Comparison of ENCODE assay signal across 1 cellular context in the genomic region with DNA sequence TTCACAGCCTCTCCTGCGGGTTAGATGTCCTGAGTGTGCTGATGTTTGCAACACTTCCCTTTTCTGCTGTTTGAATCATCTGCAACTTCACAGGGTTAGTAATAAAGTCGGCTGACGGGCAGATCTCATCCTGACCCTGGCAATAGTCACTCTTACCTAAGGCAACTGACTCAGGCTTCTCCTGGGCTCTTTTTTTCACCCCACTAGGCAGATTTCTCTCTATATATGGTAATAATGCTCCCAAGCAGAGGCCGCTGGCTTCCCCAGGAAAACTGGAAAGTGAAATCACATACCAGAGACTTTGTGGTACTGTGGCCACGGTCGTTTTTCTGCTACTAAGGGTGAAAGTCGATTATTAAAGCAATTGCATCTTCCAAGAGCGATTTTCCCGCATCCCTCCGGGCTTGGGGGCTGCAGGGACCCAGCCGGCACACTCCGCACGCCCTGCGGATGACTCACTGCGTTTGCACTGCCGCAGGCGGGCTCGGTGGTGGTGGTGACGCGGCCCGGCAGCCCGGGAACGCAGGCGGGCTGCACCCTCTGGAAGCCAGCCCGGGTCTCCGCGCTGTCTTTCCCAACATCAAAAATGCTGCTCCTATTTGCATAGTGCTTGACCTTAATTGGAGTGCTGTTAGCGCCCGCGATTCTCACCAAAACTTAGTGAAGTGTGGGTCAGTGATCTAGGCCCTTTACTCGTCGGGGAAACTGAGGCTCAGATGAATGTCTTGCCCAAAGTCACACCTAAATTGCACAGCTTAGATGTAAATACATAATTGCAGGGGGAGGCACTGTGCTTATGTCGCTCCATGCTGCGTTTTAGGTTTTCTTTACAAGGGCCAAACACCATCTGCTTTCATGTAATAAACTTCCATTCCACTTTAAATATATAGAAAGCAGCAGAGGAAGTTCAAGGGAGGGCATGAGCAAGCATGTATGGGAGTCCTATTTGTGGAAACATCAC.
TF ChIP-seq lines count a peak whose summit lies in the region.

No MANE protein-coding gene starts in this region.

TF ChIP-seq in HepG2, 621 proteins besides CTCF, POLR2A, EP300 and RAD21 (continued from another document and continues in another):
- TF ChIP-seq, protein P1, sequence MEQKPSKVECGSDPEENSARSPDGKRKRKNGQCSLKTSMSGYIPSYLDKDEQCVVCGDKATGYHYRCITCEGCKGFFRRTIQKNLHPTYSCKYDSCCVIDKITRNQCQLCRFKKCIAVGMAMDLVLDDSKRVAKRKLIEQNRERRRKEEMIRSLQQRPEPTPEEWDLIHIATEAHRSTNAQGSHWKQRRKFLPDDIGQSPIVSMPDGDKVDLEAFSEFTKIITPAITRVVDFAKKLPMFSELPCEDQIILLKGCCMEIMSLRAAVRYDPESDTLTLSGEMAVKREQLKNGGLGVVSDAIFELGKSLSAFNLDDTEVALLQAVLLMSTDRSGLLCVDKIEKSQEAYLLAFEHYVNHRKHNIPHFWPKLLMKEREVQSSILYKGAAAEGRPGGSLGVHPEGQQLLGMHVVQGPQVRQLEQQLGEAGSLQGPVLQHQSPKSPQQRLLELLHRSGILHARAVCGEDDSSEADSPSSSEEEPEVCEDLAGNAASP (CRISPR knock-in tag; IDR thresholded peaks at IDR 0.05; ENCODE audit: borderline replicate concordance): peak; percentile 25; the same call in 1 of the 2 replicates
- TF ChIP-seq, protein P2, sequence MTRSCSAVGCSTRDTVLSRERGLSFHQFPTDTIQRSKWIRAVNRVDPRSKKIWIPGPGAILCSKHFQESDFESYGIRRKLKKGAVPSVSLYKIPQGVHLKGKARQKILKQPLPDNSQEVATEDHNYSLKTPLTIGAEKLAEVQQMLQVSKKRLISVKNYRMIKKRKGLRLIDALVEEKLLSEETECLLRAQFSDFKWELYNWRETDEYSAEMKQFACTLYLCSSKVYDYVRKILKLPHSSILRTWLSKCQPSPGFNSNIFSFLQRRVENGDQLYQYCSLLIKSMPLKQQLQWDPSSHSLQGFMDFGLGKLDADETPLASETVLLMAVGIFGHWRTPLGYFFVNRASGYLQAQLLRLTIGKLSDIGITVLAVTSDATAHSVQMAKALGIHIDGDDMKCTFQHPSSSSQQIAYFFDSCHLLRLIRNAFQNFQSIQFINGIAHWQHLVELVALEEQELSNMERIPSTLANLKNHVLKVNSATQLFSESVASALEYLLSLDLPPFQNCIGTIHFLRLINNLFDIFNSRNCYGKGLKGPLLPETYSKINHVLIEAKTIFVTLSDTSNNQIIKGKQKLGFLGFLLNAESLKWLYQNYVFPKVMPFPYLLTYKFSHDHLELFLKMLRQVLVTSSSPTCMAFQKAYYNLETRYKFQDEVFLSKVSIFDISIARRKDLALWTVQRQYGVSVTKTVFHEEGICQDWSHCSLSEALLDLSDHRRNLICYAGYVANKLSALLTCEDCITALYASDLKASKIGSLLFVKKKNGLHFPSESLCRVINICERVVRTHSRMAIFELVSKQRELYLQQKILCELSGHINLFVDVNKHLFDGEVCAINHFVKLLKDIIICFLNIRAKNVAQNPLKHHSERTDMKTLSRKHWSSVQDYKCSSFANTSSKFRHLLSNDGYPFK (CRISPR knock-in tag; IDR thresholded peaks at IDR 0.05; ENCODE audit: borderline replicate concordance): 0 out of 2 replicates have a peak, but pooled peaks have one; percentile 21
- TF ChIP-seq AHR (CRISPR knock-in tag; IDR thresholded peaks at IDR 0.05): 0 out of 2 replicates have a peak, but pooled peaks have one; percentile 46
- peak; percentile 87 for TF ChIP-seq FOSL1 (CRISPR knock-in tag; IDR thresholded peaks at IDR 0.05; ENCODE audit: borderline replicate concordance)
- no peak for TF ChIP-seq ZNF484 (CRISPR knock-in tag; IDR thresholded peaks at IDR 0.05; ENCODE audit: borderline replicate concordance, low read depth)
- TF ChIP-seq ZFP37 (CRISPR knock-in tag; IDR thresholded peaks at IDR 0.05; ENCODE audit: borderline replicate concordance): peak; percentile 32; the same call in 1 of the 2 replicates
- TF ChIP-seq, protein P3, sequence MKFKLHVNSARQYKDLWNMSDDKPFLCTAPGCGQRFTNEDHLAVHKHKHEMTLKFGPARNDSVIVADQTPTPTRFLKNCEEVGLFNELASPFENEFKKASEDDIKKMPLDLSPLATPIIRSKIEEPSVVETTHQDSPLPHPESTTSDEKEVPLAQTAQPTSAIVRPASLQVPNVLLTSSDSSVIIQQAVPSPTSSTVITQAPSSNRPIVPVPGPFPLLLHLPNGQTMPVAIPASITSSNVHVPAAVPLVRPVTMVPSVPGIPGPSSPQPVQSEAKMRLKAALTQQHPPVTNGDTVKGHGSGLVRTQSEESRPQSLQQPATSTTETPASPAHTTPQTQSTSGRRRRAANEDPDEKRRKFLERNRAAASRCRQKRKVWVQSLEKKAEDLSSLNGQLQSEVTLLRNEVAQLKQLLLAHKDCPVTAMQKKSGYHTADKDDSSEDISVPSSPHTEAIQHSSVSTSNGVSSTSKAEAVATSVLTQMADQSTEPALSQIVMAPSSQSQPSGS (CRISPR knock-in tag; IDR thresholded peaks at IDR 0.05): no peak; the same call in 1 of the 2 replicates
- TF ChIP-seq NFATC3 (CRISPR knock-in tag; IDR thresholded peaks at IDR 0.05): no peak
- no peak for TF ChIP-seq CBX1 (IDR thresholded peaks at IDR 0.05; ENCODE audit: low read depth)
- TF ChIP-seq CREB1 (IDR thresholded peaks at IDR 0.05): peak; percentile 72
- peak; percentile 60; the same call in 1 of the 2 replicates for TF ChIP-seq CREB1 (CRISPR knock-in tag; IDR thresholded peaks at IDR 0.05)
- TF ChIP-seq, protein P4, sequence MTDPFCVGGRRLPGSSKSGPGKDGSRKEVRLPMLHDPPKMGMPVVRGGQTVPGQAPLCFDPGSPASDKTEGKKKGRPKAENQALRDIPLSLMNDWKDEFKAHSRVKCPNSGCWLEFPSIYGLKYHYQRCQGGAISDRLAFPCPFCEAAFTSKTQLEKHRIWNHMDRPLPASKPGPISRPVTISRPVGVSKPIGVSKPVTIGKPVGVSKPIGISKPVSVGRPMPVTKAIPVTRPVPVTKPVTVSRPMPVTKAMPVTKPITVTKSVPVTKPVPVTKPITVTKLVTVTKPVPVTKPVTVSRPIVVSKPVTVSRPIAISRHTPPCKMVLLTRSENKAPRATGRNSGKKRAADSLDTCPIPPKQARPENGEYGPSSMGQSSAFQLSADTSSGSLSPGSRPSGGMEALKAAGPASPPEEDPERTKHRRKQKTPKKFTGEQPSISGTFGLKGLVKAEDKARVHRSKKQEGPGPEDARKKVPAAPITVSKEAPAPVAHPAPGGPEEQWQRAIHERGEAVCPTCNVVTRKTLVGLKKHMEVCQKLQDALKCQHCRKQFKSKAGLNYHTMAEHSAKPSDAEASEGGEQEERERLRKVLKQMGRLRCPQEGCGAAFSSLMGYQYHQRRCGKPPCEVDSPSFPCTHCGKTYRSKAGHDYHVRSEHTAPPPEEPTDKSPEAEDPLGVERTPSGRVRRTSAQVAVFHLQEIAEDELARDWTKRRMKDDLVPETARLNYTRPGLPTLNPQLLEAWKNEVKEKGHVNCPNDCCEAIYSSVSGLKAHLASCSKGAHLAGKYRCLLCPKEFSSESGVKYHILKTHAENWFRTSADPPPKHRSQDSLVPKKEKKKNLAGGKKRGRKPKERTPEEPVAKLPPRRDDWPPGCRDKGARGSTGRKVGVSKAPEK (CRISPR knock-in tag; IDR thresholded peaks at IDR 0.05; ENCODE audit: borderline replicate concordance): peak; percentile 59; the same call in 1 of the 2 replicates
- TF ChIP-seq, protein P5, sequence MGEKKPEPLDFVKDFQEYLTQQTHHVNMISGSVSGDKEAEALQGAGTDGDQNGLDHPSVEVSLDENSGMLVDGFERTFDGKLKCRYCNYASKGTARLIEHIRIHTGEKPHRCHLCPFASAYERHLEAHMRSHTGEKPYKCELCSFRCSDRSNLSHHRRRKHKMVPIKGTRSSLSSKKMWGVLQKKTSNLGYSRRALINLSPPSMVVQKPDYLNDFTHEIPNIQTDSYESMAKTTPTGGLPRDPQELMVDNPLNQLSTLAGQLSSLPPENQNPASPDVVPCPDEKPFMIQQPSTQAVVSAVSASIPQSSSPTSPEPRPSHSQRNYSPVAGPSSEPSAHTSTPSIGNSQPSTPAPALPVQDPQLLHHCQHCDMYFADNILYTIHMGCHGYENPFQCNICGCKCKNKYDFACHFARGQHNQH (CRISPR knock-in tag; IDR thresholded peaks at IDR 0.05): peak; percentile 49; the same call in 1 of the 2 replicates
- TF ChIP-seq, protein P6, sequence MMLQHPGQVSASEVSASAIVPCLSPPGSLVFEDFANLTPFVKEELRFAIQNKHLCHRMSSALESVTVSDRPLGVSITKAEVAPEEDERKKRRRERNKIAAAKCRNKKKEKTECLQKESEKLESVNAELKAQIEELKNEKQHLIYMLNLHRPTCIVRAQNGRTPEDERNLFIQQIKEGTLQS (CRISPR knock-in tag; IDR thresholded peaks at IDR 0.05): peak; percentile 90
- TF ChIP-seq REXO4 (CRISPR knock-in tag; IDR thresholded peaks at IDR 0.05; ENCODE audit: borderline replicate concordance): no peak
- TF ChIP-seq, protein P7, sequence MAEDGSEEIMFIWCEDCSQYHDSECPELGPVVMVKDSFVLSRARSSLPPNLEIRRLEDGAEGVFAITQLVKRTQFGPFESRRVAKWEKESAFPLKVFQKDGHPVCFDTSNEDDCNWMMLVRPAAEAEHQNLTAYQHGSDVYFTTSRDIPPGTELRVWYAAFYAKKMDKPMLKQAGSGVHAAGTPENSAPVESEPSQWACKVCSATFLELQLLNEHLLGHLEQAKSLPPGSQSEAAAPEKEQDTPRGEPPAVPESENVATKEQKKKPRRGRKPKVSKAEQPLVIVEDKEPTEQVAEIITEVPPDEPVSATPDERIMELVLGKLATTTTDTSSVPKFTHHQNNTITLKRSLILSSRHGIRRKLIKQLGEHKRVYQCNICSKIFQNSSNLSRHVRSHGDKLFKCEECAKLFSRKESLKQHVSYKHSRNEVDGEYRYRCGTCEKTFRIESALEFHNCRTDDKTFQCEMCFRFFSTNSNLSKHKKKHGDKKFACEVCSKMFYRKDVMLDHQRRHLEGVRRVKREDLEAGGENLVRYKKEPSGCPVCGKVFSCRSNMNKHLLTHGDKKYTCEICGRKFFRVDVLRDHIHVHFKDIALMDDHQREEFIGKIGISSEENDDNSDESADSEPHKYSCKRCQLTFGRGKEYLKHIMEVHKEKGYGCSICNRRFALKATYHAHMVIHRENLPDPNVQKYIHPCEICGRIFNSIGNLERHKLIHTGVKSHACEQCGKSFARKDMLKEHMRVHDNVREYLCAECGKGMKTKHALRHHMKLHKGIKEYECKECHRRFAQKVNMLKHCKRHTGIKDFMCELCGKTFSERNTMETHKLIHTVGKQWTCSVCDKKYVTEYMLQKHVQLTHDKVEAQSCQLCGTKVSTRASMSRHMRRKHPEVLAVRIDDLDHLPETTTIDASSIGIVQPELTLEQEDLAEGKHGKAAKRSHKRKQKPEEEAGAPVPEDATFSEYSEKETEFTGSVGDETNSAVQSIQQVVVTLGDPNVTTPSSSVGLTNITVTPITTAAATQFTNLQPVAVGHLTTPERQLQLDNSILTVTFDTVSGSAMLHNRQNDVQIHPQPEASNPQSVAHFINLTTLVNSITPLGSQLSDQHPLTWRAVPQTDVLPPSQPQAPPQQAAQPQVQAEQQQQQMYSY (CRISPR knock-in tag; IDR thresholded peaks at IDR 0.05): no peak
- TF ChIP-seq HNRNPLL (IDR thresholded peaks at IDR 0.05; ENCODE audit: low read depth, low read length, poor library complexity, severe bottlenecking): peak; percentile 83
- TF ChIP-seq, protein P8, sequence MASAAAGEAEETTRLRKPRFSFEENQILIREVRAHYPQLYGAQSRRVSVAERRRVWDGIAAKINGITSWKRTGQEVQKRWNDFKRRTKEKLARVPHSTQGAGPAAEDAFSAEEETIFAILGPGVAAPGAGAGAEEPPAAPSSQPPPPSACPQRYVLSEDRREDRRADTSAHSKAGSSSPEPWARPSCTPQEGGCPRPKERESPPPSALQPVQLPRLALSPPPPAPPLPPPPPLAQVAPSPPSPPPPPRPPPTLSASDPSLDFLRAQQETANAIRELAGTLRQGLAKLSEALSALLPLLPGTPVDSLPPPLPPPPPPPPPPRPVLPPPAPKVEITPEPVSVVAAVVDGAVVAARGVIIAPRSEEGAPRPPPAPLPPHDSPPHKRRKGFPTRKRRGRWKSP (CRISPR knock-in tag; IDR thresholded peaks at IDR 0.05): peak; percentile 67; the same call in 1 of the 2 replicates
- no peak; the same call in 1 of the 2 replicates for TF ChIP-seq MTA1 (CRISPR knock-in tag; IDR thresholded peaks at IDR 0.05; ENCODE audit: borderline replicate concordance)
- TF ChIP-seq MYC (CRISPR knock-in tag; IDR thresholded peaks at IDR 0.05; ENCODE audit: borderline replicate concordance): peak; percentile 55; the same call in 1 of the 2 replicates
- TF ChIP-seq ZBTB7B (CRISPR knock-in tag; IDR thresholded peaks at IDR 0.05): peak; percentile 77; the same call in 1 of the 2 replicates
- peak; percentile 71 for TF ChIP-seq BCL6 (CRISPR knock-in tag; IDR thresholded peaks at IDR 0.05)
- TF ChIP-seq, protein P9, sequence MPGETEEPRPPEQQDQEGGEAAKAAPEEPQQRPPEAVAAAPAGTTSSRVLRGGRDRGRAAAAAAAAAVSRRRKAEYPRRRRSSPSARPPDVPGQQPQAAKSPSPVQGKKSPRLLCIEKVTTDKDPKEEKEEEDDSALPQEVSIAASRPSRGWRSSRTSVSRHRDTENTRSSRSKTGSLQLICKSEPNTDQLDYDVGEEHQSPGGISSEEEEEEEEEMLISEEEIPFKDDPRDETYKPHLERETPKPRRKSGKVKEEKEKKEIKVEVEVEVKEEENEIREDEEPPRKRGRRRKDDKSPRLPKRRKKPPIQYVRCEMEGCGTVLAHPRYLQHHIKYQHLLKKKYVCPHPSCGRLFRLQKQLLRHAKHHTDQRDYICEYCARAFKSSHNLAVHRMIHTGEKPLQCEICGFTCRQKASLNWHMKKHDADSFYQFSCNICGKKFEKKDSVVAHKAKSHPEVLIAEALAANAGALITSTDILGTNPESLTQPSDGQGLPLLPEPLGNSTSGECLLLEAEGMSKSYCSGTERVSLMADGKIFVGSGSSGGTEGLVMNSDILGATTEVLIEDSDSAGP (CRISPR knock-in tag; IDR thresholded peaks at IDR 0.05; ENCODE audit: borderline replicate concordance): peak; percentile 78; the same call in 1 of the 2 replicates
- TF ChIP-seq, protein P10, sequence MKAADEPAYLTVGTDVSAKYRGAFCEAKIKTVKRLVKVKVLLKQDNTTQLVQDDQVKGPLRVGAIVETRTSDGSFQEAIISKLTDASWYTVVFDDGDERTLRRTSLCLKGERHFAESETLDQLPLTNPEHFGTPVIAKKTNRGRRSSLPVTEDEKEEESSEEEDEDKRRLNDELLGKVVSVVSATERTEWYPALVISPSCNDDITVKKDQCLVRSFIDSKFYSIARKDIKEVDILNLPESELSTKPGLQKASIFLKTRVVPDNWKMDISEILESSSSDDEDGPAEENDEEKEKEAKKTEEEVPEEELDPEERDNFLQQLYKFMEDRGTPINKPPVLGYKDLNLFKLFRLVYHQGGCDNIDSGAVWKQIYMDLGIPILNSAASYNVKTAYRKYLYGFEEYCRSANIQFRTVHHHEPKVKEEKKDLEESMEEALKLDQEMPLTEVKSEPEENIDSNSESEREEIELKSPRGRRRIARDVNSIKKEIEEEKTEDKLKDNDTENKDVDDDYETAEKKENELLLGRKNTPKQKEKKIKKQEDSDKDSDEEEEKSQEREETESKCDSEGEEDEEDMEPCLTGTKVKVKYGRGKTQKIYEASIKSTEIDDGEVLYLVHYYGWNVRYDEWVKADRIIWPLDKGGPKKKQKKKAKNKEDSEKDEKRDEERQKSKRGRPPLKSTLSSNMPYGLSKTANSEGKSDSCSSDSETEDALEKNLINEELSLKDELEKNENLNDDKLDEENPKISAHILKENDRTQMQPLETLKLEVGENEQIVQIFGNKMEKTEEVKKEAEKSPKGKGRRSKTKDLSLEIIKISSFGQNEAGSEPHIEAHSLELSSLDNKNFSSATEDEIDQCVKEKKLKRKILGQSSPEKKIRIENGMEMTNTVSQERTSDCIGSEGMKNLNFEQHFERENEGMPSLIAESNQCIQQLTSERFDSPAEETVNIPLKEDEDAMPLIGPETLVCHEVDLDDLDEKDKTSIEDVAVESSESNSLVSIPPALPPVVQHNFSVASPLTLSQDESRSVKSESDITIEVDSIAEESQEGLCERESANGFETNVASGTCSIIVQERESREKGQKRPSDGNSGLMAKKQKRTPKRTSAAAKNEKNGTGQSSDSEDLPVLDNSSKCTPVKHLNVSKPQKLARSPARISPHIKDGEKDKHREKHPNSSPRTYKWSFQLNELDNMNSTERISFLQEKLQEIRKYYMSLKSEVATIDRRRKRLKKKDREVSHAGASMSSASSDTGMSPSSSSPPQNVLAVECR (CRISPR knock-in tag; IDR thresholded peaks at IDR 0.05; ENCODE audit: borderline replicate concordance): peak; percentile 49; the same call in 1 of the 2 replicates
- no peak for TF ChIP-seq SNAPC2 (CRISPR knock-in tag; IDR thresholded peaks at IDR 0.05)
